In genomic region chr12:113965951-113966797, GRCh38 we compare ENCODE assay signal across 8 cellular contexts. TPM values are rescaled to one million over a fixed set of nuclear protein-coding genes. Genes with fewer than 3 reads are reported as not detected.
DNase-seq lines count a peak whose midpoint lies in the region; ATAC-seq, FAIRE-seq and TF ChIP-seq lines count a peak whose summit lies in the region.

RBM19 (minus strand) TSS chr12:113966325; CDS start chr12:113966227, 98 bp downstream.

- FAIRE-seq in bronchial epithelial cell (lab: Jason Lieb, UNC) = no peak
- peak; percentile 55 for FAIRE-seq in small intestine (lab: Jason Lieb, UNC)

- peak; percentile 89 for DNase-seq in AG09309 (ENCODE audit: low read depth)
- DNase-seq in NCI-H2227 treated with DMSO at 0.1 percent for 48 hours (lab: John Stamatoyannopoulos, UW) = peak; percentile 96
- peak; percentile 93 for DNase-seq in bronchial epithelial cell (ENCODE audit: low read depth)
- peak; percentile 99 for DNase-seq in iPS-NIHi11 (ENCODE audit: low spot score)
- peak; percentile 99 for DNase-seq in small intestine

- 0 to 1% (median 0%) methylated on average over 46 of the region's 46 CpGs for WGBS in small intestine, 3 donors

- H3K4me3 ChIP-seq in AG09309 (ENCODE audit: control insufficient read depth, low read depth, low read length) (peak within 1 kb of the TSS; percentile 95), WI38 (ENCODE audit: low read depth, low read length) (peak within 1 kb of the TSS; percentile 99), bronchial epithelial cell (ENCODE audit: low read depth, low read length) (peak within 1 kb of the TSS; percentile 53), small intestine (ENCODE audit: low read depth in 1 of 2, low read length in 2 of 2) (peak within 1 kb of the TSS; percentile 60 to 70)

- H3K36me3 ChIP-seq in bronchial epithelial cell (ENCODE audit: control insufficient read depth, insufficient read depth, low read length) (peaks cover 5% of the 10 kb centered on the region), small intestine (ENCODE audit: control insufficient read depth in 2 of 2, insufficient read depth in 2 of 2, low read length in 2 of 2) (no peaks in the 10 kb centered on the region)

- H3K27me3 ChIP-seq in bronchial epithelial cell (ENCODE audit: control insufficient read depth, insufficient read depth, low read length) (no peaks in the 10 kb centered on the region), small intestine (ENCODE audit: control insufficient read depth in 2 of 2, insufficient read depth in 2 of 2, low read length in 2 of 2) (no peaks in the 10 kb centered on the region)

- H3K9me3 ChIP-seq in small intestine (ENCODE audit: control insufficient read depth, low read depth) = no peaks in the 10 kb centered on the region

- TF ChIP-seq CTCF in AG09309 (IDR thresholded peaks at IDR 0.05; ENCODE audit: control insufficient read depth, insufficient read depth, low read depth, low read length, missing control alignments) (peak; percentile 97), WI38 (IDR thresholded peaks at IDR 0.05; ENCODE audit: low read depth, low read length) (peak; percentile 82), bronchial epithelial cell (IDR thresholded peaks at IDR 0.05; ENCODE audit: insufficient read depth, low read length, severe bottlenecking) (peak; percentile 97)

- peaks cover 3 to 8% of the 10 kb centered on the region in 2 donors for H3K4me1 ChIP-seq in small intestine (ENCODE audit: control insufficient read depth in 2 of 2, insufficient read depth in 1 of 2, low read depth in 1 of 2, low read length in 1 of 2)

- H3K27ac ChIP-seq in small intestine (ENCODE audit: low read depth in 1 of 2, low read length in 1 of 2) = peak within 1 kb of the TSS in 1 of 2 donors; percentile 51

- peak; percentile 98 for ATAC-seq in GM18909 (IDR thresholded peaks at IDR 0.05; ENCODE audit: poor library complexity, unreplicated experiment)
- ATAC-seq in HG03175 (IDR thresholded peaks at IDR 0.05; ENCODE audit: unreplicated experiment) = peak; percentile 98

RNA-seq across cellular contexts. Expression of gene RBM19, which starts in this region (rescaled TPM):
- total RNA-seq in bronchial epithelial cell = 14.0 and 19.0 TPM in 2 replicates
- polyA plus RNA-seq in small intestine = 10 to 100 TPM in 2 of 3 donors, 1 to 10 TPM in 1; 10.0 to 14.8 (median 14.5) TPM
